Comparison of ENCODE assay signal across 8 cellular contexts in genomic region chr2:113791697-113792590, GRCh38. TPM values are rescaled to one million over a fixed set of nuclear protein-coding genes. Genes with fewer than 3 reads are reported as not detected.
DNase-seq lines count a peak whose midpoint lies in the region; ATAC-seq lines count a peak whose summit lies in the region.

No MANE protein-coding gene starts in this region.

- in situ Hi-C loops in ACHN (cut with HindIII; ENCODE audit: low pct_ligation_motif_present, low pct_unique_long_range_greater_than_20kb, low sequenced_read_pairs) = no loop called here
- in situ Hi-C loops in G401 (cut with HindIII; ENCODE audit: low sequenced_read_pairs) = no loop called here

- ATAC-seq in GM19043 (IDR thresholded peaks at IDR 0.05; ENCODE audit: low read depth, unreplicated experiment) (peak; percentile 87), HG03139 (IDR thresholded peaks at IDR 0.05; ENCODE audit: unreplicated experiment) (peak; percentile 93)

- peak; percentile 99 for DNase-seq in ACHN
- peak; percentile 24 for DNase-seq in amniotic stem cell (lab: John Stamatoyannopoulos, UW)
- DNase-seq in KG1 (lab: John Stamatoyannopoulos, UW) = no peak
- no peak for DNase-seq in HCEC 1CT
- DNase-seq in NCI-H2029 (lab: John Stamatoyannopoulos, UW) = no peak
- DNase-seq in G401 (ENCODE audit: low spot score) = no peak

RNA-seq across cellular contexts. Expression of gene SLC35F5, which starts 35.5 kb away (rescaled TPM):
- total RNA-seq in G401 (2014; rRNA removed; shearing (Covaris generic)) = 57.5 and 116 TPM in 2 replicates

Comparison
In these comparisons a context has a peak if more than half of its experiments do, and no peak if none do; other contexts are left out.
1. DNase-seq: peak in ACHN (single experiment) and amniotic stem cell (single experiment); none in KG1 (single experiment), HCEC 1CT (single experiment), NCI-H2029 (single experiment) and G401 (single experiment).